8 cellular contexts compared by ENCODE assay signal in genomic region chr3:142595951-142596725, GRCh38. TPM values are rescaled to one million over a fixed set of nuclear protein-coding genes. Genes with fewer than 3 reads are reported as not detected.
DNase-seq lines count a peak whose midpoint lies in the region; ATAC-seq, FAIRE-seq and TF ChIP-seq lines count a peak whose summit lies in the region.

A gene with protein sequence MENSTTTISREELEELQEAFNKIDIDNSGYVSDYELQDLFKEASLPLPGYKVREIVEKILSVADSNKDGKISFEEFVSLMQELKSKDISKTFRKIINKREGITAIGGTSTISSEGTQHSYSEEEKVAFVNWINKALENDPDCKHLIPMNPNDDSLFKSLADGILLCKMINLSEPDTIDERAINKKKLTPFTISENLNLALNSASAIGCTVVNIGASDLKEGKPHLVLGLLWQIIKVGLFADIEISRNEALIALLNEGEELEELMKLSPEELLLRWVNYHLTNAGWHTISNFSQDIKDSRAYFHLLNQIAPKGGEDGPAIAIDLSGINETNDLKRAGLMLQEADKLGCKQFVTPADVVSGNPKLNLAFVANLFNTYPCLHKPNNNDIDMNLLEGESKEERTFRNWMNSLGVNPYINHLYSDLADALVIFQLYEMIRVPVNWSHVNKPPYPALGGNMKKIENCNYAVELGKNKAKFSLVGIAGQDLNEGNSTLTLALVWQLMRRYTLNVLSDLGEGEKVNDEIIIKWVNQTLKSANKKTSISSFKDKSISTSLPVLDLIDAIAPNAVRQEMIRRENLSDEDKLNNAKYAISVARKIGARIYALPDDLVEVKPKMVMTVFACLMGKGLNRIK (plus strand): TSS chr3:142596393. CDS start chr3:142664238, 67,845 bp downstream.

- DNase-seq in Calu3 (peak; percentile 99), HTR-8/SVneo (ENCODE audit: insufficient read length, low spot score) (peak; percentile 91), NOMO-1 treated with dmso at 0.1 percent for 144 hours (lab: John Stamatoyannopoulos, UW; ENCODE audit: unreplicated experiment) (peak; percentile 96), epidermal melanocyte (ENCODE audit: insufficient read length, low spot score) (peak; percentile 75)
- DNase-seq in activated CD8-positive, alpha-beta memory T cell treated with anti-CD3 and anti-CD28 coated beads, Interleukin-2, amount 50 U/mL, for 4 hours = peak; percentile 80
- DNase-seq in stimulated activated CD8-positive, alpha-beta memory T cell treated with anti-CD3 and anti-CD28 coated beads, Interleukin-4, amount 100 ng/mL, for 1 hour (ENCODE audit: low read depth in 2 of 2, low spot score in 1 of 2) = peak; percentile 71 to 72

- H3K9me3 Mint-ChIP-seq in Calu3 (ENCODE audit: low read depth, unreplicated experiment) = no peaks in the 10 kb centered on the region

- BruUV-seq in Calu3 (replicated peaks; lab: Mats Ljungman, UMichigan) = no TSS peak

- peak within 1 kb of the TSS; percentile 66 for H3K4me3 ChIP-seq in mononuclear cell (ENCODE audit: low read length)

- no peak for TF ChIP-seq CTCF in Calu3 (IDR thresholded peaks at IDR 0.05; ENCODE audit: unreplicated experiment)

- H3K36me3 Mint-ChIP-seq in Calu3 (ENCODE audit: insufficient read depth, unreplicated experiment) = peaks cover 47% of the 10 kb centered on the region

- ATAC-seq in GM21367 (IDR thresholded peaks at IDR 0.05; ENCODE audit: unreplicated experiment) = peak; percentile 76

- H3K27me3 ChIP-seq in mononuclear cell (ENCODE audit: insufficient read depth, low read length) = no peaks in the 10 kb centered on the region

- intact Hi-C loops in Calu3 (cut with micrococcal nuclease; ENCODE audit: unreplicated experiment) = loop anchor here (1.0 to 5.0 kb wide), 2 partner anchors 51 to 68 kb away; no protein-coding TSS in a partner anchor

- no peaks in the 10 kb centered on the region for H3K27me3 Mint-ChIP-seq in Calu3 (ENCODE audit: unreplicated experiment)

- no peaks in the 10 kb centered on the region for H3K9me3 ChIP-seq in mononuclear cell (ENCODE audit: low read depth, low read length)

- peaks cover 37% of the 10 kb centered on the region for H3K4me1 Mint-ChIP-seq in Calu3 (ENCODE audit: low read depth, unreplicated experiment)

- peaks cover 11% of the 10 kb centered on the region for H3K4me1 ChIP-seq in mononuclear cell (ENCODE audit: insufficient read depth, low read length)

- CTCF ChIA-PET in Calu3 (lab: Charles Lee) = interaction anchor here (0.6 to 1.4 kb wide), 6 partner anchors 9 to 1722 kb away, joined by 3 to 5 read pairs (median 3); partner anchors contain the start of gene ATR

- peak within 1 kb of the TSS; percentile 84 for H3K27ac Mint-ChIP-seq in Calu3 (ENCODE audit: unreplicated experiment)

- peak within 1 kb of the TSS; percentile 99 for H3K4me3 Mint-ChIP-seq in Calu3 (ENCODE audit: low read depth, unreplicated experiment)

- peak; percentile 28 for FAIRE-seq in HTR-8/SVneo (lab: Jason Lieb, UNC)

RNA-seq across cellular contexts. Expression of the gene that starts here (rescaled TPM):
- total RNA-seq in Calu3 (2022) = 155 and 165 TPM in 2 replicates
- total RNA-seq in mononuclear cell = 1.2 TPM

Comparison
In these comparisons a context has a peak if more than half of its experiments do, and no peak if none do; other contexts are left out.
1. Peak in every context shown above with its lines: DNase-seq, ATAC-seq and H3K4me3 ChIP-seq.
2. RNA of the gene that starts here (total RNA-seq): 155 to 165 TPM in Calu3; 1.2 TPM in mononuclear cell (single experiment); every median in the first group is over 10 times any median in the second.